ENCODE assay signal across 20 cellular contexts in genomic region chr19:6503407-6504201, GRCh38. TPM values are rescaled to one million over a fixed set of nuclear protein-coding genes. Genes with fewer than 3 reads are reported as not detected.
DNase-seq lines count a peak whose midpoint lies in the region; TF ChIP-seq lines count a peak whose summit lies in the region.
"Had no signal": no experiment of that assay in that cellular context is flagged by ENCODE, and none has a peak within 500 bp of the region (broad histone marks: within the 10 kb centered on the region; RNA-seq: fewer than 3 reads in every experiment).

No MANE protein-coding gene starts in this region.

- WGBS in spleen, 5 donors, result 64 to 86% (median 75%) methylated on average over 9 of the region's 9 CpGs

- no peaks in the 10 kb centered on the region for H3K79me2 ChIP-seq in OCI-LY7 (ENCODE audit: insufficient read depth, low read depth, low read length)

- TF ChIP-seq POLR2A in spleen (IDR thresholded peaks at IDR 0.05), result no peak

- peaks cover 37% of the 10 kb centered on the region for H3K4me1 ChIP-seq in OCI-LY7 (ENCODE audit: insufficient read depth, low read length, poor library complexity, severe bottlenecking)
- H3K4me1 ChIP-seq in spleen, result peaks cover 8 to 68% (median 41%) of the 10 kb centered on the region in 6 donors

- H4K20me1 ChIP-seq in OCI-LY7 (ENCODE audit: insufficient read depth, low read length), result no peaks in the 10 kb centered on the region

- 0 out of 2 replicates have a peak overlapping the region, but pooled peaks have one; percentile 82 for H3K4me2 ChIP-seq in OCI-LY7 (ENCODE audit: low read length)

- DNase-seq in activated naive CD8-positive, alpha-beta T cell treated with anti-CD3 and anti-CD28 coated beads for 36 hours, result no peak
- no peak for DNase-seq in OCI-LY7 (ENCODE audit: low spot score)
- no peak for DNase-seq in spleen
- no peak for DNase-seq in hepatic stellate cell (ENCODE audit: low spot score)
- no peak for DNase-seq in anterior cingulate cortex (lab: John Stamatoyannopoulos, UW)
- DNase-seq in NCI-H2227 (lab: John Stamatoyannopoulos, UW; ENCODE audit: unreplicated experiment), result no peak
- DNase-seq: ACHN; activated CD4-positive, alpha-beta memory T cell treated with anti-CD3 and anti-CD28 coated beads for 36 hours; brain microvascular endothelial cell; GF-D8; KBM-7; NCI-H2227 treated with DMSO at 0.1 percent for 48 hours; SHP77; T-helper 9 cell; uterus had no signal

- peak overlapping the region; percentile 0 for H3K27ac ChIP-seq in OCI-LY7 (ENCODE audit: low read depth, low read length, poor library complexity, severe bottlenecking)
- H3K27ac ChIP-seq in cingulate gyrus (ENCODE audit: low read depth, low read length), result peak overlapping the region; percentile 10
- peak overlapping the region in 6 of 8 donors; percentile 17 to 79 (median 56) for H3K27ac ChIP-seq in spleen
- H3K27ac ChIP-seq: brain microvascular endothelial cell, esophagus muscularis mucosa, HL-60, uterus had no signal

- no peaks in the 10 kb centered on the region for H3K27me3 Mint-ChIP-seq in activated naive CD8-positive, alpha-beta T cell
- H3K27me3 Mint-ChIP-seq in activated naive CD8-positive, alpha-beta T cell treated with anti-CD3 and anti-CD28 coated beads for 36 hours, result peaks cover 6% of the 10 kb centered on the region

- H3K36me3 Mint-ChIP-seq in activated naive CD8-positive, alpha-beta T cell, result no peaks in the 10 kb centered on the region
- no peaks in the 10 kb centered on the region for H3K36me3 Mint-ChIP-seq in activated naive CD8-positive, alpha-beta T cell treated with anti-CD3 and anti-CD28 coated beads for 36 hours
- H3K36me3 Mint-ChIP-seq: activated CD4-positive, alpha-beta memory T cell treated with anti-CD3 and anti-CD28 coated beads for 36 hours had no signal

- H3K36me3 ChIP-seq in OCI-LY7 (ENCODE audit: insufficient read depth, low read length) (no peaks in the 10 kb centered on the region), spleen (no peaks in the 10 kb centered on the region)
- H3K36me3 ChIP-seq: brain microvascular endothelial cell, esophagus muscularis mucosa, uterus had no signal

- peaks cover 0 to 46% (median 14%) of the 10 kb centered on the region in 7 donors for H3K27me3 ChIP-seq in spleen (replicated peaks in 1 of 7)

- no peaks in the 10 kb centered on the region for H3K9me3 Mint-ChIP-seq in activated naive CD8-positive, alpha-beta T cell (ENCODE audit: low read depth)
- H3K9me3 Mint-ChIP-seq in activated naive CD8-positive, alpha-beta T cell treated with anti-CD3 and anti-CD28 coated beads for 36 hours, result no peaks in the 10 kb centered on the region
- H3K9me3 Mint-ChIP-seq: activated CD4-positive, alpha-beta memory T cell treated with anti-CD3 and anti-CD28 coated beads for 36 hours had no signal

- no TSS peak for BruUV-seq in OCI-LY7 (replicated peaks; lab: Mats Ljungman, UMichigan)

- no peaks in the 10 kb centered on the region for H3K9me2 ChIP-seq in OCI-LY7 (ENCODE audit: insufficient read depth, low read length)

- H3K27ac Mint-ChIP-seq in activated naive CD8-positive, alpha-beta T cell, result no peak overlapping the region
- H3K27ac Mint-ChIP-seq in activated naive CD8-positive, alpha-beta T cell treated with anti-CD3 and anti-CD28 coated beads for 36 hours, result no peak overlapping the region
- H3K27ac Mint-ChIP-seq: activated CD4-positive, alpha-beta memory T cell treated with anti-CD3 and anti-CD28 coated beads for 36 hours had no signal

- CTCF ChIA-PET in OCI-LY7 (lab: Charles Lee; ENCODE audit: unreplicated experiment), result interaction anchor here (0.7 kb wide), 1 partner anchor 14 kb away, joined by 3 read pairs; no protein-coding TSS in a partner anchor

- H3K4me3 ChIP-seq in OCI-LY7 (ENCODE audit: low read depth, low read length, poor library complexity, severe bottlenecking) (no peak overlapping the region), spleen (no peak overlapping the region)
- H3K4me3 ChIP-seq: esophagus muscularis mucosa, uterus had no signal

- H3K9me3 ChIP-seq in OCI-LY7 (ENCODE audit: low read length) (no peaks in the 10 kb centered on the region), spleen (no peaks in the 10 kb centered on the region)
- H3K9me3 ChIP-seq: esophagus muscularis mucosa, uterus had no signal

- H3K4me3 Mint-ChIP-seq in activated naive CD8-positive, alpha-beta T cell, result peak overlapping the region; percentile 68
- no peak overlapping the region for H3K4me3 Mint-ChIP-seq in activated naive CD8-positive, alpha-beta T cell treated with anti-CD3 and anti-CD28 coated beads for 36 hours

- POLR2A ChIA-PET in OCI-LY7 (lab: Charles Lee), result interaction anchor here (0.6 to 1.3 kb wide), 5 partner anchors 22 to 1690 kb away, joined by 3 to 5 read pairs (median 3); partner anchors contain the start of gene VAV1

- no peak overlapping the region for H2AFZ ChIP-seq in OCI-LY7 (ENCODE audit: low read length)

- H3K4me1 Mint-ChIP-seq in activated naive CD8-positive, alpha-beta T cell (ENCODE audit: low read depth), result peaks cover 14% of the 10 kb centered on the region
- H3K4me1 Mint-ChIP-seq in activated naive CD8-positive, alpha-beta T cell treated with anti-CD3 and anti-CD28 coated beads for 36 hours, result peaks cover 8% of the 10 kb centered on the region

- intact Hi-C loops in OCI-LY7 (cut with micrococcal nuclease; ENCODE audit: unreplicated experiment) (loop anchor here (2.0 to 10.0 kb wide), 2 partner anchors 21 to 109 kb away; partner anchors contain the start of gene GTF2F1), spleen (cut with DNase I; ENCODE audit: low total_unique reads) (no loop called here)

- TF ChIP-seq CTCF in OCI-LY7 (conservative IDR thresholded peaks at IDR 0.05; ENCODE audit: low read length), result no peak
- no peak for TF ChIP-seq CTCF in spleen (IDR thresholded peaks at IDR 0.05 in 8 of 11, conservative IDR thresholded peaks at IDR 0.05 in 3 of 11)

RNA-seq across cellular contexts. Expression of gene TUBB4A, which starts 1.5 kb away (rescaled TPM):
- total RNA-seq in activated naive CD8-positive, alpha-beta T cell treated with anti-CD3 and anti-CD28 coated beads for 36 hours, result 1 to 10 TPM; 7.3 to 7.8 TPM
- 9.7 and 14.4 TPM in 2 replicates for total RNA-seq in OCI-LY7 (2014; rRNA removed; shearing (Covaris generic))
- total RNA-seq in OCI-LY7 (2022) (12.6 and 16.0 TPM in 2 replicates), spleen (10 to 100 TPM; 11.4 to 23.8 (median 20.7) TPM)
- 1 to 10 TPM; 1.7 to 7.2 (median 2.0) TPM for polyA plus RNA-seq in spleen

RNA-seq across cellular contexts. Expression of gene DENND1C, which starts 22.0 kb away (rescaled TPM):
- 10 to 100 TPM; 62.4 to 63.2 TPM for total RNA-seq in activated naive CD8-positive, alpha-beta T cell treated with anti-CD3 and anti-CD28 coated beads for 36 hours
- total RNA-seq in OCI-LY7 (2014; rRNA removed; shearing (Covaris generic)), result 40.9 and 41.8 TPM in 2 replicates
- total RNA-seq in OCI-LY7 (2022) (68.3 and 76.1 TPM in 2 replicates), spleen (10 to 100 TPM; 39.3 to 70.9 (median 58.5) TPM)
- 10 to 100 TPM; 36.8 to 67.1 (median 65.1) TPM for polyA plus RNA-seq in spleen

RNA-seq across cellular contexts. Expression of gene TNFSF9, which starts 27.2 kb away (rescaled TPM):
- 1 to 10 TPM; 2.3 to 2.5 TPM for total RNA-seq in activated naive CD8-positive, alpha-beta T cell treated with anti-CD3 and anti-CD28 coated beads for 36 hours
- total RNA-seq in OCI-LY7 (2014; rRNA removed; shearing (Covaris generic)), result 18.1 and 22.3 TPM in 2 replicates
- total RNA-seq in OCI-LY7 (2022), result 16.1 and 20.9 TPM in 2 replicates
- 1 to 10 TPM in 6 of 7 donors, under 1 TPM in 1; 0.72 to 4.1 (median 3.3) TPM for total RNA-seq in spleen
- 1 to 10 TPM; 1.5 to 3.1 (median 2.7) TPM for polyA plus RNA-seq in spleen

RNA-seq across cellular contexts. Expression of gene CRB3, which starts 39.5 kb away (rescaled TPM):
- 1 to 10 TPM; 2.1 to 2.5 TPM for total RNA-seq in activated naive CD8-positive, alpha-beta T cell treated with anti-CD3 and anti-CD28 coated beads for 36 hours
- 1.2 and 1.5 TPM in 2 replicates for total RNA-seq in OCI-LY7 (2014; rRNA removed; shearing (Covaris generic))
- total RNA-seq in OCI-LY7 (2022), result 2.3 and 2.9 TPM in 2 replicates
- 1 to 10 TPM in 5 of 7 donors, not detected in 2; 1.1 to 2.0 (median 1.3) TPM for total RNA-seq in spleen
- 1 to 10 TPM; 1.0 to 1.5 (median 1.1) TPM for polyA plus RNA-seq in spleen
- total RNA-seq: posterior vena cava had no signal

RNA-seq across cellular contexts. Expression of gene SLC25A23, which starts 44.0 kb away (rescaled TPM):
- 10 to 100 TPM; 14.8 to 18.4 TPM for total RNA-seq in activated naive CD8-positive, alpha-beta T cell treated with anti-CD3 and anti-CD28 coated beads for 36 hours
- total RNA-seq in OCI-LY7 (2014; rRNA removed; shearing (Covaris generic)), result 48.4 and 50.9 TPM in 2 replicates
- 65.5 and 65.7 TPM in 2 replicates for total RNA-seq in OCI-LY7 (2022)
- total RNA-seq in spleen, result 10 to 100 TPM; 14.9 to 39.6 (median 19.6) TPM
- 10 to 100 TPM in 2 of 3 donors, 1 to 10 TPM in 1; 7.5 to 11.4 (median 10.5) TPM for polyA plus RNA-seq in spleen

Comparison
In these comparisons a context has a peak if more than half of its experiments do, and no peak if none do; other contexts are left out.
1. H3K27ac ChIP-seq: peak in every context shown above with its lines; median percentile 56 in spleen; 10 in cingulate gyrus; 0 in OCI-LY7.